Comparison of ENCODE assay signal across 15 cellular contexts in genomic region chr14:68974759-68975347, GRCh38. TPM values are rescaled to one million over a fixed set of nuclear protein-coding genes. Genes with fewer than 3 reads are reported as not detected.
DNase-seq lines count a peak whose midpoint lies in the region; ATAC-seq and TF ChIP-seq lines count a peak whose summit lies in the region.
"Had no signal": no experiment of that assay in that cellular context is flagged by ENCODE, and none has a peak within 500 bp of the region (broad histone marks: within the 10 kb centered on the region; RNA-seq: fewer than 3 reads in every experiment).

No MANE protein-coding gene starts in this region.

- TF ChIP-seq CTCF in esophagus muscularis mucosa (IDR thresholded peaks at IDR 0.05): no peak
- TF ChIP-seq CTCF in sigmoid colon (IDR thresholded peaks at IDR 0.05): no peak

- no peak for DNase-seq in CD8-positive, alpha-beta memory T cell
- DNase-seq in T-helper 17 cell (no peak), esophagus muscularis mucosa (ENCODE audit: extremely low spot score) (no peak), sigmoid colon (peak; percentile 76), SW 1271 (lab: John Stamatoyannopoulos, UW) (no peak)
- no peak for DNase-seq in activated T-cell treated with anti-CD3 and anti-CD28 coated beads, Interleukin-2, amount 50 U/mL, for 48 hours
- no peak for DNase-seq in activated CD4-positive, alpha-beta T cell treated with anti-CD3 and anti-CD28 coated beads, Interleukin-2, amount 50 U/mL, for 1 hour
- DNase-seq: activated CD4-positive, alpha-beta T cell treated with anti-CD3 and anti-CD28 coated beads, Interleukin-2, amount 10 ng/mL, durations not matched to agents 7 days and 5 days; activated gamma-delta T cell; colonic mucosa; KG1; NK-92 treated with Interleukin-12 subunit alpha and Interleukin-12 subunit beta, amount 100 ng/mL, for 24 hours; stimulated activated naive B cell treated with anti-CD40 and anti-IgM and Interleukin-4, amounts not matched to agents 10 μg/mL and 1 μg/mL and 100 μg/mL, for 72 hours had no signal

- POLR2A ChIA-PET in CD8-positive, alpha-beta memory T cell (lab: Charles Lee): no interaction called here

- CTCF ChIA-PET in CD8-positive, alpha-beta memory T cell (lab: Charles Lee): interaction anchor here (1.2 kb wide), 1 partner anchor 11 kb away, joined by 3 read pairs; no protein-coding TSS in a partner anchor

- WGBS in esophagus muscularis mucosa: 47% methylated on average over 6 of the region's 6 CpGs
- 70 to 73% methylated on average over 6 of the region's 6 CpGs for WGBS in sigmoid colon, 2 donors

- H3K36me3 ChIP-seq in CD8-positive, alpha-beta memory T cell (ENCODE audit: insufficient read depth, low read length): no peaks in the 10 kb centered on the region
- H3K36me3 ChIP-seq in esophagus muscularis mucosa (peaks cover 0 to 39% (median 28%) of the 10 kb centered on the region in 4 donors), sigmoid colon (peaks cover 3 to 35% (median 21%) of the 10 kb centered on the region in 4 donors)
- H3K36me3 ChIP-seq: colonic mucosa had no signal

- H3K4me3 Mint-ChIP-seq in CD8-positive, alpha-beta memory T cell: peak overlapping the region in 4 of 7 donors; percentile 3 to 31 (median 13)
- H3K4me3 Mint-ChIP-seq in T-helper 17 cell: no peak overlapping the region
- H3K4me3 Mint-ChIP-seq: activated CD4-positive, alpha-beta T cell treated with anti-CD3 and anti-CD28 coated beads, Interleukin-2, amount 10 ng/mL, durations not matched to agents 7 days and 5 days; CD14-positive monocyte; stimulated activated naive B cell treated with anti-CD40 and anti-IgM and Interleukin-4, amounts not matched to agents 10 μg/mL and 1 μg/mL and 100 μg/mL, for 72 hours had no signal

- H3K27ac ChIP-seq in CD8-positive, alpha-beta memory T cell (ENCODE audit: low read depth, low read length): no peak overlapping the region
- peak overlapping the region; percentile 97 to 100 (median 98) for H3K27ac ChIP-seq in esophagus muscularis mucosa (replicated peaks in 1 of 4)
- peak overlapping the region; percentile 98 to 100 (median 100) for H3K27ac ChIP-seq in sigmoid colon

- intact Hi-C loops in esophagus muscularis mucosa (cut with DNase I): loop anchor here (5.0 to 10.0 kb wide), 3 partner anchors 33 to 117 kb away; no protein-coding TSS in a partner anchor
- intact Hi-C loops in sigmoid colon (cut with DNase I): loop anchor here (2.0 kb wide), 1 partner anchor 64 kb away; no protein-coding TSS in a partner anchor

- no peak for TF ChIP-seq POLR2A in esophagus muscularis mucosa (IDR thresholded peaks at IDR 0.05; ENCODE audit: low read depth)
- no peak for TF ChIP-seq POLR2A in sigmoid colon (IDR thresholded peaks at IDR 0.05)

- peaks cover 3 to 4% of the 10 kb centered on the region in 2 donors for H3K27me3 Mint-ChIP-seq in CD8-positive, alpha-beta memory T cell
- no peaks in the 10 kb centered on the region for H3K27me3 Mint-ChIP-seq in T-helper 17 cell

- H3K4me3 ChIP-seq in CD8-positive, alpha-beta memory T cell (ENCODE audit: low read length): no peak overlapping the region
- H3K4me3 ChIP-seq in esophagus muscularis mucosa (peak overlapping the region; percentile 71 to 79 (median 77)), sigmoid colon (peak overlapping the region in 3 of 4 donors; percentile 85 to 100 (median 94))
- H3K4me3 ChIP-seq: colonic mucosa had no signal

- no peaks in the 10 kb centered on the region for H3K27me3 ChIP-seq in CD8-positive, alpha-beta memory T cell (ENCODE audit: insufficient read depth, low read length, poor library complexity, severe bottlenecking)
- H3K27me3 ChIP-seq in esophagus muscularis mucosa (no peaks in the 10 kb centered on the region), sigmoid colon (no peaks in the 10 kb centered on the region)
- H3K27me3 ChIP-seq: colonic mucosa had no signal

- H3K9me3 ChIP-seq in CD8-positive, alpha-beta memory T cell (ENCODE audit: low read length): no peaks in the 10 kb centered on the region
- H3K9me3 ChIP-seq in T-helper 17 cell (ENCODE audit: control insufficient read depth, low read length, poor library complexity, severe bottlenecking): no peaks in the 10 kb centered on the region
- no peaks in the 10 kb centered on the region for H3K9me3 ChIP-seq in esophagus muscularis mucosa
- no peaks in the 10 kb centered on the region for H3K9me3 ChIP-seq in sigmoid colon
- H3K9me3 ChIP-seq: colonic mucosa had no signal

- H3K27ac Mint-ChIP-seq in CD8-positive, alpha-beta memory T cell: peak overlapping the region in 6 of 8 donors; percentile 3 to 90 (median 80)
- H3K27ac Mint-ChIP-seq in T-helper 17 cell: peak overlapping the region; percentile 41
- H3K27ac Mint-ChIP-seq: activated CD4-positive, alpha-beta T cell treated with anti-CD3 and anti-CD28 coated beads, Interleukin-2, amount 10 ng/mL, durations not matched to agents 7 days and 5 days; stimulated activated naive B cell treated with anti-CD40 and anti-IgM and Interleukin-4, amounts not matched to agents 10 μg/mL and 1 μg/mL and 100 μg/mL, for 72 hours had no signal

- peaks cover 0 to 3% (median 0%) of the 10 kb centered on the region in 3 donors for H3K36me3 Mint-ChIP-seq in CD8-positive, alpha-beta memory T cell
- H3K36me3 Mint-ChIP-seq in T-helper 17 cell (ENCODE audit: low read depth): no peaks in the 10 kb centered on the region

- TF ChIP-seq EP300 in esophagus muscularis mucosa (IDR thresholded peaks at IDR 0.05): no peak
- no peak for TF ChIP-seq EP300 in sigmoid colon (IDR thresholded peaks at IDR 0.05)

- H3K4me1 ChIP-seq in CD8-positive, alpha-beta memory T cell (ENCODE audit: insufficient read depth, low read length): peaks cover 48% of the 10 kb centered on the region
- H3K4me1 ChIP-seq in esophagus muscularis mucosa: peaks cover 59 to 82% (median 78%) of the 10 kb centered on the region in 4 donors
- peaks cover 0 to 79% (median 75%) of the 10 kb centered on the region in 4 donors for H3K4me1 ChIP-seq in sigmoid colon
- H3K4me1 ChIP-seq: colonic mucosa had no signal

- H3K9me3 Mint-ChIP-seq in CD8-positive, alpha-beta memory T cell: peaks cover 0 to 2% (median 0%) of the 10 kb centered on the region in 5 donors

- peaks cover 49 to 59% (median 54%) of the 10 kb centered on the region in 3 donors for H3K4me1 Mint-ChIP-seq in CD8-positive, alpha-beta memory T cell
- peaks cover 48% of the 10 kb centered on the region for H3K4me1 Mint-ChIP-seq in T-helper 17 cell

- no peak for ATAC-seq in T-helper 17 cell
- no peak for ATAC-seq in GM21786 (IDR thresholded peaks at IDR 0.05; ENCODE audit: unreplicated experiment)
- ATAC-seq: stimulated activated naive B cell treated with anti-CD40 and anti-IgM and Interleukin-4, amounts not matched to agents 10 μg/mL and 1 μg/mL and 100 μg/mL, for 72 hours had no signal

RNA-seq across cellular contexts. Expression of gene ACTN1, which starts 4.2 kb away (rescaled TPM):
- 10 to 100 TPM; 52.7 to 53.3 TPM for total RNA-seq in CD8-positive, alpha-beta memory T cell
- 47.4 TPM for polyA plus RNA-seq in CD8-positive, alpha-beta memory T cell
- total RNA-seq in T-helper 17 cell: 10 to 100 TPM; 36.8 to 88.9 TPM
- total RNA-seq in esophagus muscularis mucosa: 1,000 to 10,000 TPM in 3 of 4 donors, 100 to 1,000 TPM in 1; 958 to 2,110 (median 1,439) TPM
- 1,000 to 10,000 TPM in 1 of 4 donors, 100 to 1,000 TPM in 3; 372 to 1,069 (median 688) TPM for total RNA-seq in sigmoid colon
- 10 to 100 TPM; 20.1 to 98.1 (median 24.0) TPM for polyA plus RNA-seq in sigmoid colon

Comparison
In these comparisons a context has a peak if more than half of its experiments do, and no peak if none do; other contexts are left out.
1. RNA of gene ACTN1, which starts 4.2 kb away (total RNA-seq): 958 to 2,110 TPM in esophagus muscularis mucosa and 372 to 1,069 TPM in sigmoid colon; 36.8 to 88.9 TPM in T-helper 17 cell and 52.7 to 53.3 TPM in CD8-positive, alpha-beta memory T cell; every median in the first group is over 4 times any median in the second.